In the genomic region with DNA sequence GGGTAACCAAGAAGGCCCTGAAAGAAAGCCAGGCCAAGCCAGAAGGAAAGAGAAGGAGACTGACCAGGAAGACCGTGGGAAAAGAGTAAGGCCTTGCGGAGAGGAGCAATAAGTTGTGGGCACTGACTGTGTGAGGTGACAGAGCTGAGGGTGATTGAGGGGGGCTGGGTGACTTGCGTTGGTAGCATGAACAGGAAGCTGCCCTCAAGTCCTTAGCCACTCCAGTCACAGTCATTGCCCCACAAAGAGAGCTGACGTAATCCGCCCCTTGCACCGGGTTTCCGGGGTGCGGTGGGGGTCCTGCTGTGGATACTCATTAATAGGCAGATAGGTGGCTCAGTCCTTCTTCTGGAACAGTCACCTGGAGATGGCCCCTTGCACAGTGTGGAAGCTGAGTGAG, we compare ENCODE assay signal across 20 cellular contexts. TPM values are rescaled to one million over a fixed set of nuclear protein-coding genes. Genes with fewer than 3 reads are reported as not detected.
"Had no signal": no experiment of that assay in that cellular context is flagged by ENCODE, and none has a peak within 500 bp of the region (broad histone marks: within the 10 kb centered on the region; RNA-seq: fewer than 3 reads in every experiment).

No MANE protein-coding gene starts in this region.

- H3K4me1 ChIP-seq: gastrocnemius medialis had no signal

- DNase-seq: activated CD4-positive, alpha-beta memory T cell treated with anti-CD3 and anti-CD28 coated beads for 36 hours; activated CD4-positive, alpha-beta T cell treated with anti-CD3 and anti-CD28 coated beads for 36 hours; activated CD8-positive, alpha-beta memory T cell treated with anti-CD3 and anti-CD28 coated beads, Interleukin-2, amount 50 U/mL, for 4 hours; activated effector memory CD4-positive, alpha-beta T cell treated with anti-CD3 and anti-CD28 coated beads, Interleukin-2, amount 50 U/mL, for 16 hours; activated T-cell treated with anti-CD3 and anti-CD28 coated beads, Interleukin-2, amount 50 U/mL, for 48 hours; cerebellar nuclear complex; effector memory CD4-positive, alpha-beta T cell; gastrocnemius medialis; heart right ventricle; left cardiac atrium; naive B cell; stimulated activated naive CD4-positive, alpha-beta T cell; substantia nigra; trophoblast cell; WERI-Rb-1 had no signal

- H3K9me3 ChIP-seq: gastrocnemius medialis, heart right ventricle had no signal

- H3K36me3 ChIP-seq: gastrocnemius medialis, heart right ventricle, WERI-Rb-1 had no signal

- H3K27me3 ChIP-seq: gastrocnemius medialis, heart right ventricle had no signal

- H3K27me3 Mint-ChIP-seq: activated CD4-positive, alpha-beta memory T cell treated with anti-CD3 and anti-CD28 coated beads for 36 hours; activated CD4-positive, alpha-beta T cell treated with anti-CD3 and anti-CD28 coated beads for 36 hours; dendritic cell treated with granulocyte-macrophage colony-stimulating factor and Interleukin-4, amounts not matched to agents 40 ng/mL and 50 ng/mL, for 4 days had no signal

- H3K27ac Mint-ChIP-seq: activated CD4-positive, alpha-beta memory T cell treated with anti-CD3 and anti-CD28 coated beads for 36 hours; activated CD4-positive, alpha-beta T cell treated with anti-CD3 and anti-CD28 coated beads for 36 hours; dendritic cell treated with granulocyte-macrophage colony-stimulating factor and Interleukin-4, amounts not matched to agents 40 ng/mL and 50 ng/mL, for 4 days; T-helper 1 cell treated with Interleukin-12 subunit alpha and Interleukin-12 subunit beta and Interleukin-4 antibody, amounts not matched to agents 30 μg/mL and 1 μg/mL, for 36 hours had no signal

- H3K4me3 Mint-ChIP-seq: activated CD4-positive, alpha-beta memory T cell treated with anti-CD3 and anti-CD28 coated beads for 36 hours; activated CD4-positive, alpha-beta T cell treated with anti-CD3 and anti-CD28 coated beads for 36 hours; activated naive CD4-positive, alpha-beta T cell treated with anti-CD3 and anti-CD28 coated beads, Interleukin-2, amount 50 U/mL, for 24 hours; dendritic cell treated with granulocyte-macrophage colony-stimulating factor and Interleukin-4, amounts not matched to agents 40 ng/mL and 50 ng/mL, for 4 days; T-helper 1 cell treated with Interleukin-12 subunit alpha and Interleukin-12 subunit beta and Interleukin-4 antibody, amounts not matched to agents 30 μg/mL and 1 μg/mL, for 36 hours had no signal

- H3K4me3 ChIP-seq: gastrocnemius medialis, heart right ventricle, lung had no signal

- H3K36me3 Mint-ChIP-seq: activated CD4-positive, alpha-beta memory T cell treated with anti-CD3 and anti-CD28 coated beads for 36 hours; activated naive CD4-positive, alpha-beta T cell treated with anti-CD3 and anti-CD28 coated beads, Interleukin-2, amount 50 U/mL, for 24 hours; naive B cell had no signal

- H3K9me3 Mint-ChIP-seq: activated CD4-positive, alpha-beta memory T cell treated with anti-CD3 and anti-CD28 coated beads for 36 hours; activated naive CD4-positive, alpha-beta T cell treated with anti-CD3 and anti-CD28 coated beads, Interleukin-2, amount 50 U/mL, for 24 hours; dendritic cell treated with granulocyte-macrophage colony-stimulating factor and Interleukin-4, amounts not matched to agents 40 ng/mL and 50 ng/mL, for 4 days; T-helper 1 cell treated with Interleukin-12 subunit alpha and Interleukin-12 subunit beta and Interleukin-4 antibody, amounts not matched to agents 30 μg/mL and 1 μg/mL, for 36 hours had no signal

- H3K27ac ChIP-seq: gastrocnemius medialis, heart right ventricle, WERI-Rb-1 had no signal

- ATAC-seq: activated CD4-positive, alpha-beta T cell treated with anti-CD3 and anti-CD28 coated beads for 36 hours; gastrocnemius medialis; heart right ventricle; left cardiac atrium had no signal

RNA-seq across cellular contexts. Expression of gene DMBT1, which starts 16.1 kb away (rescaled TPM):
- total RNA-seq: activated CD4-positive, alpha-beta memory T cell treated with anti-CD3 and anti-CD28 coated beads for 36 hours; activated CD4-positive, alpha-beta T cell treated with anti-CD3 and anti-CD28 coated beads for 36 hours; epithelial cell of proximal tubule; left cardiac atrium had no signal
